Comparison of ENCODE assay signal across 11 cellular contexts in the genomic region with DNA sequence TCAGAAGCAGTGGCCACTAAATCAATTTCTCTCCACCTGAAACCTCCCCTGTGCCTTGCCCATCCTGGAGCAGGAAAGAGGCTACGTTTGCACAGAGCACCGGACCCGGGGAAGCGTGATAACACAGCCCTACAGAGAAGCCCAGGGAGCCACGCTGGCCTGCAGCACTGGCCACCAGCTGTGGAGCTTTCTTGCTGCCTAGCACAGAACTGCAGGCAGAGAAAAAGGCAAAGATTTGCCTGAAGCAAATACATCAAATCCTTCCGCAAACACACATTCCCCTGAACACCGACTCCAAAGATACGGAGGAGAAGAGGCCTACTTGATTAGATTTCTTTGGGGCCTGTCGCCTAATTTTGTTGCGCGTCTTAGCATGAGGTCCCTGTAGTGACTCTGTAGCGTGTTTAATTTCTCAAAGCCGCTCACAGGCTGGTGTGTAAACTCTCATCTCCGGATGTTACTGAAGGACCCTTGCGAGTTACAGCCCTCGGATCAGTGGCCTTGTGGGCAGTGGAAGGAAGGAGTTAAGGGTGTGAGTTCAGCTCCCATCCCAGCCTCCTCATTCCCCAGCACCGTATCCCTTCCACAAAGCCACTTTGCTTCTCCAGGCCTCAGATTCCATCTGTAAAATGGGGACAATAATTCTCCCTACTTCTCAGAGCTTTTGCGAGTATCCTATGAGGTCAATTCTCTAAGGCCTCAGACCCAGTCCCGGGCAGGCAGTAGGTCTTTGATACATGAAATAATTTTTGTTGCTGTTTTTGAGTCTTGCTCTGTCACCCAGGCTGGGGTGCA.
DNase-seq lines count a peak whose midpoint lies in the region; ATAC-seq and TF ChIP-seq lines count a peak whose summit lies in the region.
"Had no signal": no experiment of that assay in that cellular context is flagged by ENCODE, and none has a peak within 500 bp of the region (broad histone marks: within the 10 kb centered on the region; RNA-seq: fewer than 3 reads in every experiment).

No MANE protein-coding gene starts in this region.

- POLR2A ChIA-PET in GM10248 (lab: Yijun Ruan, JAX), result no interaction called here

- H3K4me1 ChIP-seq in lower lobe of right lung, result peaks cover 47% of the 10 kb centered on the region

- no peak for ATAC-seq in lower lobe of right lung
- ATAC-seq in stimulated activated effector memory CD8-positive, alpha-beta T cell treated with anti-CD3 and anti-CD28 coated beads, Interleukin-12 subunit alpha, Interleukin-12 subunit beta, amount 100 ng/mL, for 72 hours, result no peak
- no peak for ATAC-seq in GM18873 (IDR thresholded peaks at IDR 0.05; ENCODE audit: low FRiP score, unreplicated experiment)

- peaks cover 18% of the 10 kb centered on the region for H3K4me1 Mint-ChIP-seq in stimulated activated effector memory CD8-positive, alpha-beta T cell treated with anti-CD3 and anti-CD28 coated beads, Interleukin-12 subunit alpha, Interleukin-12 subunit beta, amount 100 ng/mL, for 72 hours
- peaks cover 13% of the 10 kb centered on the region for H3K4me1 Mint-ChIP-seq in activated naive CD4-positive, alpha-beta T cell treated with anti-CD3 and anti-CD28 coated beads for 36 hours (ENCODE audit: low read depth)

- H3K27ac ChIP-seq in VCaP (peak overlapping the region; percentile 100), lower lobe of right lung (peak overlapping the region; percentile 100)
- H3K27ac ChIP-seq: HL-60 had no signal

- no peaks in the 10 kb centered on the region for H3K27me3 ChIP-seq in lower lobe of right lung (ENCODE audit: low read depth)

- CTCF ChIA-PET in GM10248 (lab: Yijun Ruan, JAX), result no interaction called here
- CTCF ChIA-PET in activated naive CD4-positive, alpha-beta T cell treated with anti-CD3 and anti-CD28 coated beads for 36 hours (lab: Charles Lee), result no interaction called here

- no peaks in the 10 kb centered on the region for H3K36me3 ChIP-seq in lower lobe of right lung

- H3K9me3 Mint-ChIP-seq in stimulated activated effector memory CD8-positive, alpha-beta T cell treated with anti-CD3 and anti-CD28 coated beads, Interleukin-12 subunit alpha, Interleukin-12 subunit beta, amount 100 ng/mL, for 72 hours, result no peaks in the 10 kb centered on the region
- H3K9me3 Mint-ChIP-seq in activated naive CD4-positive, alpha-beta T cell treated with anti-CD3 and anti-CD28 coated beads for 36 hours, result peaks cover 4% of the 10 kb centered on the region
- H3K9me3 Mint-ChIP-seq: activated naive CD4-positive, alpha-beta T cell treated with anti-CD3 and anti-CD28 coated beads, Interleukin-2, amount 50 U/mL, for 24 hours had no signal

- H3K27me3 Mint-ChIP-seq in activated naive CD4-positive, alpha-beta T cell treated with anti-CD3 and anti-CD28 coated beads for 36 hours (ENCODE audit: low read depth), result no peaks in the 10 kb centered on the region

- DNase-seq in DMS53 (lab: John Stamatoyannopoulos, UW), result peak; percentile 81
- DNase-seq in lower lobe of right lung, result no peak
- DNase-seq in stimulated activated effector memory CD8-positive, alpha-beta T cell treated with anti-CD3 and anti-CD28 coated beads, Interleukin-12 subunit alpha, Interleukin-12 subunit beta, amount 100 ng/mL, for 72 hours (ENCODE audit: low spot score in 2 of 2), result no peak
- no peak for DNase-seq in GM10248 (ENCODE audit: extremely low spot score)
- no peak for DNase-seq in activated naive CD4-positive, alpha-beta T cell treated with anti-CD3 and anti-CD28 coated beads for 36 hours
- DNase-seq in NCI-H187 treated with DMSO at 0.1 percent for 48 hours (lab: John Stamatoyannopoulos, UW), result no peak
- DNase-seq: activated CD8-positive, alpha-beta memory T cell treated with anti-CD3 and anti-CD28 coated beads for 24 hours had no signal

- no peaks in the 10 kb centered on the region for H3K9me3 ChIP-seq in lower lobe of right lung

- no peak overlapping the region for H3K4me3 Mint-ChIP-seq in stimulated activated effector memory CD8-positive, alpha-beta T cell treated with anti-CD3 and anti-CD28 coated beads, Interleukin-12 subunit alpha, Interleukin-12 subunit beta, amount 100 ng/mL, for 72 hours
- H3K4me3 Mint-ChIP-seq in activated naive CD4-positive, alpha-beta T cell treated with anti-CD3 and anti-CD28 coated beads for 36 hours, result no peak overlapping the region
- H3K4me3 Mint-ChIP-seq: activated naive CD4-positive, alpha-beta T cell treated with anti-CD3 and anti-CD28 coated beads, Interleukin-2, amount 50 U/mL, for 24 hours had no signal

- H3K4me3 ChIP-seq in lower lobe of right lung, result no peak overlapping the region

- peak overlapping the region; percentile 18 for H3K27ac Mint-ChIP-seq in stimulated activated effector memory CD8-positive, alpha-beta T cell treated with anti-CD3 and anti-CD28 coated beads, Interleukin-12 subunit alpha, Interleukin-12 subunit beta, amount 100 ng/mL, for 72 hours
- no peak overlapping the region for H3K27ac Mint-ChIP-seq in activated naive CD4-positive, alpha-beta T cell treated with anti-CD3 and anti-CD28 coated beads for 36 hours
- H3K27ac Mint-ChIP-seq: activated naive CD4-positive, alpha-beta T cell treated with anti-CD3 and anti-CD28 coated beads, Interleukin-2, amount 50 U/mL, for 24 hours had no signal

- intact Hi-C loops in lower lobe of right lung (cut with DNase I), result no loop called here
- intact Hi-C loops in activated naive CD4-positive, alpha-beta T cell treated with anti-CD3 and anti-CD28 coated beads for 36 hours (cut with micrococcal nuclease), result no loop called here

- H3K36me3 Mint-ChIP-seq in stimulated activated effector memory CD8-positive, alpha-beta T cell treated with anti-CD3 and anti-CD28 coated beads, Interleukin-12 subunit alpha, Interleukin-12 subunit beta, amount 100 ng/mL, for 72 hours, result no peaks in the 10 kb centered on the region
- H3K36me3 Mint-ChIP-seq in activated naive CD4-positive, alpha-beta T cell treated with anti-CD3 and anti-CD28 coated beads for 36 hours (ENCODE audit: low read depth), result no peaks in the 10 kb centered on the region
- H3K36me3 Mint-ChIP-seq: activated naive CD4-positive, alpha-beta T cell treated with anti-CD3 and anti-CD28 coated beads, Interleukin-2, amount 50 U/mL, for 24 hours had no signal

- TF ChIP-seq CTCF in VCaP (conservative IDR thresholded peaks at IDR 0.05), result no peak
- no peak for TF ChIP-seq CTCF in lower lobe of right lung (IDR thresholded peaks at IDR 0.05)
- no peak for TF ChIP-seq CTCF in GM10248 (IDR thresholded peaks at IDR 0.05; ENCODE audit: control extremely low read depth, extremely low read depth, low read depth, missing control alignments)
